23 cellular contexts compared by ENCODE assay signal in the genomic region with DNA sequence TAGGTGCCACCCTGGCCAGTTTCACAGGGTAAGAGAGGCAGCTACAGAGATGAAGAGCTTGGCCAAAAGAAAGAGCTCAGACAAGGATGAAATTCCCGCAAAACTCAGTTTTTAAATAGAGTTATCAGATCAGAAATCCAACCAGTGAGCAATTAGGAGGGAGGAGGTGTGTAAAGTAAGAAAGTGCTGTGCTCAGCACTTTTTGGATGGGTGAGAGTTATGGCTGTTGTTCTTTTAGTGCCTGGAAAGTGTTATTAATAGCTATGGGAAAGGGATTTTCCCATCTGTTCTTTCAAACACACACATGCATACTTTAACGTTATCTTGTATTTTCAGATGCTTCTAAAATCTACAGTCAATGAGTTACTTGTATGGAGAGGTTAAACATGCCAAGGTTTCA.
"Had no signal": no experiment of that assay in that cellular context is flagged by ENCODE, and none has a peak within 500 bp of the region (broad histone marks: within the 10 kb centered on the region; RNA-seq: fewer than 3 reads in every experiment).

No MANE protein-coding gene starts in this region.

- FAIRE-seq: bronchial epithelial cell, kidney had no signal

- H3K4me3 ChIP-seq: colonic mucosa, heart left ventricle, testis, transverse colon had no signal

- H3K4me1 ChIP-seq: colonic mucosa, testis had no signal

- H3K36me3 ChIP-seq: colonic mucosa, heart left ventricle, transverse colon had no signal

- H3K27ac ChIP-seq: colonic mucosa, heart left ventricle, testis, transverse colon had no signal

- H3K27me3 ChIP-seq: colonic mucosa, heart left ventricle, testis, transverse colon had no signal

- DNase-seq: activated CD4-positive, alpha-beta T cell treated with anti-CD3 and anti-CD28 coated beads for 4 hours; activated CD4-positive, alpha-beta T cell treated with anti-CD3 and anti-CD28 coated beads, Interleukin-2, amount 50 U/mL, for 48 hours; activated naive CD8-positive, alpha-beta T cell treated with anti-CD3 and anti-CD28 coated beads, Interleukin-2, amount 50 U/mL, for 24 hours; activated T-cell treated with anti-CD3 and anti-CD28 coated beads, Interleukin-2, amount 50 U/mL, for 4 hours; amygdala; colonic mucosa; effector memory CD4-positive, alpha-beta T cell; erythroblast; foreskin fibroblast; heart left ventricle; hypothalamus; immature natural killer cell; kidney; left colon; natural killer cell; posterior cingulate gyrus; right cardiac atrium; stimulated activated CD4-positive, alpha-beta T cell treated with anti-CD3 and anti-CD28 coated beads, Interleukin-2, amount 100 ng/mL, for 48 hours; stimulated activated naive CD8-positive, alpha-beta T cell treated with anti-CD3 and anti-CD28 coated beads, Interleukin-15, Interleukin-2, amounts not matched to agents 100 U/mL and 50 U/mL, for 24 hours; testis; transverse colon had no signal

- ATAC-seq: activated naive CD8-positive, alpha-beta T cell treated with anti-CD3 and anti-CD28 coated beads, Interleukin-2, amount 50 U/mL, for 24 hours; activated T-cell treated with anti-CD3 and anti-CD28 coated beads, Interleukin-2, amount 50 U/mL, for 4 hours; activated T-helper 17 cell treated with anti-CD3 and anti-CD28 coated beads, Interleukin-2, amount 50 U/mL, for 72 hours; heart left ventricle; left colon; natural killer cell; right cardiac atrium; stimulated activated naive CD8-positive, alpha-beta T cell treated with anti-CD3 and anti-CD28 coated beads, Interleukin-15, Interleukin-2, amounts not matched to agents 100 U/mL and 50 U/mL, for 24 hours had no signal

- H3K9me3 ChIP-seq: colonic mucosa, testis, transverse colon had no signal
